1 cellular context compared by ENCODE assay signal in the genomic region with DNA sequence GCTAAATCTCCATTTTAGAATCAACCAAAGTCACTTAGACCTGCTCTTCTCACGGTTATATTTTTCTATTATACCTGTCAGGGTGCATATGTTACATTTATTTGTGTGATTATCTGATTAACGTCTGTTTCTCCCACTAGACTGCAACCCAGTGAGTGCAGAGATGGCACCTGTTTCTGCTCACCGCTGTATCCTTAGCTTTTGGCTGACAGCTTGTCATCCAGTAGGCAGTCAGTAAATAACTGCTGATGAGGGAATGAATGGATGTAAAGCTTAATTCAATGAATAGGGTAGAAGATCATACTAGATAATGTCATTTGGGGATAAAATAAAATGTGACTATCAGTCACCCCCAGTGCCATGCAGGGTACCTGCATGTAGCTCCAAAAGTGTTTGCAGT.
TF ChIP-seq lines count a peak whose summit lies in the region.

No MANE protein-coding gene starts in this region.

TF ChIP-seq in GM12878, 131 proteins besides CTCF, POLR2A, EP300 and RAD21:
- no peak for TF ChIP-seq RB1 (IDR thresholded peaks at IDR 0.05; ENCODE audit: borderline replicate concordance)
